In genomic region chr14:24289649-24290283, GRCh38 we compare ENCODE assay signal across 9 cellular contexts. TPM values are rescaled to one million over a fixed set of nuclear protein-coding genes. Genes with fewer than 3 reads are reported as not detected.
DNase-seq lines count a peak whose midpoint lies in the region; ATAC-seq, FAIRE-seq and TF ChIP-seq lines count a peak whose summit lies in the region.
"Had no signal": no experiment of that assay in that cellular context is flagged by ENCODE, and none has a peak within 500 bp of the region (broad histone marks: within the 10 kb centered on the region; RNA-seq: fewer than 3 reads in every experiment).

No MANE protein-coding gene starts in this region.

- peaks cover 12 to 26% of the 10 kb centered on the region in 2 experiments for H3K36me3 ChIP-seq in GM12878 (ENCODE audit: control insufficient read depth in 2 of 2, insufficient read depth in 2 of 2, low read length in 1 of 2)

- no peak for TF ChIP-seq POLR2A in GM12878 (IDR thresholded peaks at IDR 0.05; ENCODE audit: low read depth, low read length)

- RAD21 ChIA-PET in GM12878 (lab: Charles Lee; ENCODE audit: unreplicated experiment): interaction anchor here (0.9 to 3.0 kb wide), 5 partner anchors 10 to 74 kb away, joined by 4 to 16 read pairs (median 6); partner anchors contain the start of genes DHRS1, MDP1, NOP9 and TINF2

- peak overlapping the region; percentile 42 for H3K4me2 ChIP-seq in GM12878 (ENCODE audit: control insufficient read depth, insufficient read depth)

- H3K4me1 ChIP-seq in GM12878 (ENCODE audit: control insufficient read depth, insufficient read depth, low read length): peaks cover 11% of the 10 kb centered on the region

- ATAC-seq in HG02759 (IDR thresholded peaks at IDR 0.05; ENCODE audit: unreplicated experiment) (peak; percentile 67), GM12878 (peak; percentile 95), GM18909 (IDR thresholded peaks at IDR 0.05; ENCODE audit: poor library complexity, unreplicated experiment) (no peak)
- ATAC-seq: Panc1 had no signal

- POLR2A ChIA-PET in GM12878 (lab: Charles Lee): interaction anchor here (0.6 to 2.5 kb wide), 8 partner anchors 9 to 161 kb away, joined by 3 to 9 read pairs (median 5); partner anchors contain the start of genes CHMP4A and TINF2

- H3K27ac ChIP-seq in GM12878 (ENCODE audit: control insufficient read depth, insufficient read depth): 0 out of 2 replicates have a peak overlapping the region, but pooled peaks have one; percentile 24

- TF ChIP-seq RAD21 in GM12878 (IDR thresholded peaks at IDR 0.05; ENCODE audit: insufficient read depth, low read depth, low read length): no peak

- peak; percentile 64 for DNase-seq in GM13976 (ENCODE audit: low spot score)
- no peak for DNase-seq in GM12878 (ENCODE audit: low read depth, low spot score)
- no peak for DNase-seq in dermis blood vessel endothelial cell
- DNase-seq in ecto neural progenitor cell (ENCODE audit: low spot score): no peak
- DNase-seq: COR-L47; effector CD8-positive, alpha-beta T cell had no signal

- H4K20me1 ChIP-seq in GM12878 (ENCODE audit: control insufficient read depth, insufficient read depth): no peaks in the 10 kb centered on the region

- intact Hi-C loops in GM12878 (cut with micrococcal nuclease; ENCODE audit: unreplicated experiment): no loop called here

- no peak for FAIRE-seq in GM12878 (lab: Jason Lieb, UNC)

- H3K4me3 ChIP-seq in GM12878: no peak overlapping the region

- SMC1A ChIA-PET in GM12878 (lab: Charles Lee; ENCODE audit: uncharacterized antibody, unreplicated experiment): interaction anchor here (0.6 to 3.0 kb wide), 10 partner anchors 8 to 48 kb away, joined by 3 to 18 read pairs (median 6); partner anchors contain the start of genes CIDEB, LTB4R2, RABGGTA and TINF2

- no peaks in the 10 kb centered on the region for H3K79me2 ChIP-seq in GM12878 (ENCODE audit: control insufficient read depth, insufficient read depth, low read length)

- no peaks in the 10 kb centered on the region for H3K9me3 ChIP-seq in GM12878 (replicated peaks; ENCODE audit: control insufficient read depth, insufficient read depth, low read length)

- no peaks in the 10 kb centered on the region for H3K27me3 ChIP-seq in GM12878 (replicated peaks in 1 of 2; ENCODE audit: control insufficient read depth in 2 of 2, insufficient read depth in 2 of 2, low read length in 1 of 2)

- no peak for TF ChIP-seq EP300 in GM12878 (IDR thresholded peaks at IDR 0.05; ENCODE audit: borderline replicate concordance in 1 of 2, control insufficient read depth in 1 of 2, low read depth in 2 of 2, low read length in 2 of 2)

- no TSS peak for BruUV-seq in GM12878 (replicated peaks; lab: Mats Ljungman, UMichigan)

- CTCF ChIA-PET in GM12878 (lab: Yijun Ruan, JAX): interaction anchor here (0.9 to 13.4 kb wide), 9 partner anchors 10 to 142 kb away, joined by 3 to 269 read pairs (median 5); partner anchors contain the start of genes CIDEB, DHRS1, NOP9 and RABGGTA

- no peak overlapping the region for H3K9ac ChIP-seq in GM12878 (ENCODE audit: control insufficient read depth, insufficient read depth, low read length)

- 38% methylated on average over 6 of the region's 6 CpGs for WGBS in GM12878 (ENCODE audit: insufficient coverage, insufficient replicate concordance, low lambda C conversion rate, missing lambda C conversion rate)

- TF ChIP-seq CTCF in GM13976 (IDR thresholded peaks at IDR 0.05; ENCODE audit: borderline replicate concordance, control extremely low read depth, extremely low read depth, insufficient read depth, missing control alignments) (no peak), GM12878 (IDR thresholded peaks at IDR 0.05 in 2 of 3, conservative IDR thresholded peaks at IDR 0.05 in 1 of 3; ENCODE audit: control insufficient read depth in 2 of 3, extremely low read depth in 1 of 3, insufficient read depth in 1 of 3, low read depth in 3 of 3, low read length in 3 of 3) (no peak)

- no peak overlapping the region for H2AFZ ChIP-seq in GM12878 (ENCODE audit: control insufficient read depth, low read depth, low read length)

- in situ Hi-C loops in GM13976 (cut with MboI; ENCODE audit: low sequenced_read_pairs, unreplicated experiment) (loop anchor here (5.0 kb wide), 1 partner anchor 42 kb away; no protein-coding TSS in a partner anchor), GM12878 (cut with MboI) (no loop called here)

RNA-seq across cellular contexts. Expression of gene DHRS1, which starts 9.8 kb away (rescaled TPM):
- total RNA-seq in GM12878 (2013; cell fraction: nucleolus; rRNA removed): 26.2 and 30.6 TPM in 2 replicates
- total RNA-seq in GM12878 (2014; rRNA removed): 14.0 and 17.6 TPM in 2 replicates
- 12.1 and 12.6 TPM in 2 replicates for total RNA-seq in GM12878 (2014; rRNA removed; fragmentation: Illumina TruSeq; extraction: Trizol)
- total RNA-seq in GM12878 (2021): 23.3 and 26.8 TPM in 2 replicates
- 49.4 TPM for polyA plus RNA-seq in GM12878 (2011; ENCODE audit: low read depth)
- polyA plus RNA-seq in GM12878 (2011; rRNA removed): 12.6 and 16.0 TPM in 2 replicates
- 57.3 and 58.0 TPM in 2 replicates for polyA plus RNA-seq in GM12878 (2011; cell fraction: cytosol; rRNA removed)
- polyA plus RNA-seq in GM12878 (2011; cell fraction: nucleus; rRNA removed): 153 and 174 TPM in 2 replicates
- 20.9 and 22.8 TPM in 2 replicates for polyA plus RNA-seq in GM12878 (2012)
- 16.9 and 26.1 TPM in 2 replicates for polyA plus RNA-seq in GM12878 (2014; fragmentation: Illumina TruSeq; extraction: Trizol)
- polyA plus RNA-seq in GM12878 (2014; fragmentation: Nextera tagmentation; extraction: Ambion mirVana): 10 to 100 TPM; 44.6 to 45.0 TPM
- 25.3 and 29.2 TPM in 2 replicates for polyA plus RNA-seq in GM12878 (2014; rRNA removed)
- 10 to 100 TPM; 30.4 to 32.5 TPM for polyA plus RNA-seq in GM12878 (2016; fragmentation: Nextera tagmentation; extraction: Ambion mirVana)
- 28.5 and 60.5 TPM in 2 replicates for polyA minus RNA-seq in GM12878 (2011; rRNA and poly(A)+ RNA removed)
- 9.2 and 12.8 TPM in 2 replicates for polyA minus RNA-seq in GM12878 (2011; cell fraction: cytosol; rRNA and poly(A)+ RNA removed)
- polyA minus RNA-seq in GM12878 (2011; cell fraction: nucleus; rRNA and poly(A)+ RNA removed): 19.8 and 27.7 TPM in 2 replicates
- 10.6 and 16.7 TPM in 2 replicates for total RNA-seq in dermis blood vessel endothelial cell

RNA-seq across cellular contexts. Expression of gene NOP9, which starts 9.9 kb away (rescaled TPM):
- total RNA-seq in GM12878 (2013; cell fraction: nucleolus; rRNA removed): 41.4 and 45.3 TPM in 2 replicates
- total RNA-seq in GM12878 (2014; rRNA removed): 33.1 and 33.4 TPM in 2 replicates
- total RNA-seq in GM12878 (2014; rRNA removed; fragmentation: Illumina TruSeq; extraction: Trizol): 24.2 and 25.4 TPM in 2 replicates
- 36.8 and 43.9 TPM in 2 replicates for total RNA-seq in GM12878 (2021)
- 11.9 TPM for polyA plus RNA-seq in GM12878 (2011; ENCODE audit: low read depth)
- polyA plus RNA-seq in GM12878 (2011; rRNA removed): 11.4 and 17.0 TPM in 2 replicates
- polyA plus RNA-seq in GM12878 (2011; cell fraction: cytosol; rRNA removed): 21.2 and 23.6 TPM in 2 replicates
- 68.4 and 72.3 TPM in 2 replicates for polyA plus RNA-seq in GM12878 (2011; cell fraction: nucleus; rRNA removed)
- 13.8 and 16.1 TPM in 2 replicates for polyA plus RNA-seq in GM12878 (2012)
- 28.6 and 28.8 TPM in 2 replicates for polyA plus RNA-seq in GM12878 (2014; fragmentation: Illumina TruSeq; extraction: Trizol)
- polyA plus RNA-seq in GM12878 (2014; fragmentation: Nextera tagmentation; extraction: Ambion mirVana): 1 to 10 TPM; 2.4 to 3.4 TPM
- polyA plus RNA-seq in GM12878 (2014; rRNA removed): 23.6 and 26.1 TPM in 2 replicates
- polyA plus RNA-seq in GM12878 (2016; fragmentation: Nextera tagmentation; extraction: Ambion mirVana): 1 to 10 TPM; 4.9 to 6.1 TPM
- polyA minus RNA-seq in GM12878 (2011; rRNA and poly(A)+ RNA removed): 32.6 and 36.9 TPM in 2 replicates
- 15.3 and 17.2 TPM in 2 replicates for polyA minus RNA-seq in GM12878 (2011; cell fraction: cytosol; rRNA and poly(A)+ RNA removed)
- polyA minus RNA-seq in GM12878 (2011; cell fraction: nucleus; rRNA and poly(A)+ RNA removed): 23.7 and 34.4 TPM in 2 replicates
- 30.1 and 33.5 TPM in 2 replicates for total RNA-seq in dermis blood vessel endothelial cell

RNA-seq across cellular contexts. Expression of gene CIDEB, which starts 18.0 kb away (rescaled TPM):
- 11.0 and 12.9 TPM in 2 replicates for total RNA-seq in GM12878 (2013; cell fraction: nucleolus; rRNA removed)
- total RNA-seq in GM12878 (2014; rRNA removed) (4.1 and 5.5 TPM in 2 replicates), GM12878 (2014; rRNA removed; fragmentation: Illumina TruSeq; extraction: Trizol) (2.5 and 2.7 TPM in 2 replicates), GM12878 (2021) (5.1 and 5.5 TPM in 2 replicates), dermis blood vessel endothelial cell (4.6 and 7.5 TPM in 2 replicates)
- polyA plus RNA-seq in GM12878 (2011; ENCODE audit: low read depth): 0.64 TPM
- polyA plus RNA-seq in GM12878 (2011; rRNA removed) (0.19 and 0.34 TPM in 2 replicates), GM12878 (2014; fragmentation: Illumina TruSeq; extraction: Trizol) (5.2 and 5.7 TPM in 2 replicates), GM12878 (2014; fragmentation: Nextera tagmentation; extraction: Ambion mirVana) (1 to 10 TPM in 1 of 2 experiments, under 1 TPM in 1; 0.82 to 2.3 TPM), GM12878 (2014; rRNA removed) (5.4 and 6.3 TPM in 2 replicates), GM12878 (2016; fragmentation: Nextera tagmentation; extraction: Ambion mirVana) (1 to 10 TPM; 3.1 to 3.3 TPM)
- polyA plus RNA-seq in GM12878 (2011; cell fraction: cytosol; rRNA removed): 0.23 and 0.24 TPM in 2 replicates
- 0.23 and 0.33 TPM in 2 replicates for polyA plus RNA-seq in GM12878 (2011; cell fraction: nucleus; rRNA removed)
- 1.6 and 1.8 TPM in 2 replicates for polyA plus RNA-seq in GM12878 (2012)
- polyA minus RNA-seq in GM12878 (2011; rRNA and poly(A)+ RNA removed): 0.26 and 0.59 TPM in 2 replicates
- not detected in 2 replicates for polyA minus RNA-seq in GM12878 (2011; cell fraction: cytosol; rRNA and poly(A)+ RNA removed)
- polyA minus RNA-seq in GM12878 (2011; cell fraction: nucleus; rRNA and poly(A)+ RNA removed): 0.36 and 0.96 TPM in 2 replicates

RNA-seq across cellular contexts. Expression of gene RABGGTA, which starts 18.4 kb away (rescaled TPM):
- total RNA-seq in GM12878 (2013; cell fraction: nucleolus; rRNA removed): 79.2 and 89.2 TPM in 2 replicates
- total RNA-seq in GM12878 (2014; rRNA removed) (54.1 and 55.7 TPM in 2 replicates), GM12878 (2014; rRNA removed; fragmentation: Illumina TruSeq; extraction: Trizol) (19.1 and 20.2 TPM in 2 replicates), GM12878 (2021) (54.4 and 59.1 TPM in 2 replicates), dermis blood vessel endothelial cell (27.9 and 28.6 TPM in 2 replicates)
- polyA plus RNA-seq in GM12878 (2011; ENCODE audit: low read depth): 47.3 TPM
- polyA plus RNA-seq in GM12878 (2011; rRNA removed) (15.8 and 37.5 TPM in 2 replicates), GM12878 (2014; fragmentation: Illumina TruSeq; extraction: Trizol) (18.4 and 35.6 TPM in 2 replicates), GM12878 (2014; fragmentation: Nextera tagmentation; extraction: Ambion mirVana) (10 to 100 TPM; 38.2 to 38.6 TPM), GM12878 (2014; rRNA removed) (55.1 and 59.8 TPM in 2 replicates), GM12878 (2016; fragmentation: Nextera tagmentation; extraction: Ambion mirVana) (10 to 100 TPM; 69.5 to 75.6 TPM)
- 61.6 and 68.3 TPM in 2 replicates for polyA plus RNA-seq in GM12878 (2011; cell fraction: cytosol; rRNA removed)
- 400 and 440 TPM in 2 replicates for polyA plus RNA-seq in GM12878 (2011; cell fraction: nucleus; rRNA removed)
- polyA plus RNA-seq in GM12878 (2012): 43.8 and 44.9 TPM in 2 replicates
- polyA minus RNA-seq in GM12878 (2011; rRNA and poly(A)+ RNA removed): 62.7 and 113 TPM in 2 replicates
- 22.2 and 29.2 TPM in 2 replicates for polyA minus RNA-seq in GM12878 (2011; cell fraction: cytosol; rRNA and poly(A)+ RNA removed)
- polyA minus RNA-seq in GM12878 (2011; cell fraction: nucleus; rRNA and poly(A)+ RNA removed): 119 and 166 TPM in 2 replicates

RNA-seq across cellular contexts. Expression of gene LTB4R2, which starts 20.2 kb away (rescaled TPM):
- 43.5 and 48.4 TPM in 2 replicates for total RNA-seq in GM12878 (2013; cell fraction: nucleolus; rRNA removed)
- total RNA-seq in GM12878 (2014; rRNA removed) (7.8 and 10.0 TPM in 2 replicates), GM12878 (2014; rRNA removed; fragmentation: Illumina TruSeq; extraction: Trizol) (2.6 and 2.8 TPM in 2 replicates), GM12878 (2021) (8.9 and 13.0 TPM in 2 replicates), dermis blood vessel endothelial cell (5.9 and 9.7 TPM in 2 replicates)
- 1.2 TPM for polyA plus RNA-seq in GM12878 (2011; ENCODE audit: low read depth)
- polyA plus RNA-seq in GM12878 (2011; rRNA removed) (2.4 and 2.5 TPM in 2 replicates), GM12878 (2014; fragmentation: Illumina TruSeq; extraction: Trizol) (3.0 and 3.3 TPM in 2 replicates), GM12878 (2014; fragmentation: Nextera tagmentation; extraction: Ambion mirVana) (under 1 TPM; 0.06 to 0.09 TPM), GM12878 (2014; rRNA removed) (16.0 and 17.8 TPM in 2 replicates), GM12878 (2016; fragmentation: Nextera tagmentation; extraction: Ambion mirVana) (1 to 10 TPM in 1 of 2 experiments, under 1 TPM in 1; 0.96 to 1.2 TPM)
- polyA plus RNA-seq in GM12878 (2011; cell fraction: cytosol; rRNA removed): 1.9 and 4.5 TPM in 2 replicates
- polyA plus RNA-seq in GM12878 (2011; cell fraction: nucleus; rRNA removed): 58.1 and 70.5 TPM in 2 replicates
- polyA plus RNA-seq in GM12878 (2012): 4.6 and 4.9 TPM in 2 replicates
- polyA minus RNA-seq in GM12878 (2011; rRNA and poly(A)+ RNA removed): 3.4 and 4.6 TPM in 2 replicates
- 0.94 and 1.6 TPM in 2 replicates for polyA minus RNA-seq in GM12878 (2011; cell fraction: cytosol; rRNA and poly(A)+ RNA removed)
- 13.5 and 26.6 TPM in 2 replicates for polyA minus RNA-seq in GM12878 (2011; cell fraction: nucleus; rRNA and poly(A)+ RNA removed)
